ENCODE assay signal across 1 cellular context in the genomic region with DNA sequence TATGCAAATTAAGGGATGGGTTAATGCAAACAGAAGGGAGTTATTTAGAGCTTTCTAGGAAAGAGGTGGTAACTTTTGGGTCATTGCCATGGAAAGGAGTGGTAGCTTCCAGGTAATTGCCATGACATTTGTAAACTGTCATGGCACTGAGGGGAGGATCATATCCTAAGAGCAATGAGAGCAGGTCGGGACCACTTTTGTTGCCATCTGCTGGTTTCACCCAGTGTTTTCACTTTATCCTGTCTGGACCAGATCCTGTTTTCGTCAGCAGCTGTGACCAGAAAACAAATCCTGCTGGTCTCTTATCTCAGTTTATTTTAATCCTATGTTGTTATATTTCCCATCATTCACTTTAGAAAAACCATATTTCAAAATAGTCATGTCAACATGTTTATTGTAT.
TF ChIP-seq lines count a peak whose summit lies in the region.

No MANE protein-coding gene starts in this region.

TF ChIP-seq in HCT116, 20 proteins besides CTCF, POLR2A, EP300 and RAD21 (continued from another document):
- TF ChIP-seq, protein P1, sequence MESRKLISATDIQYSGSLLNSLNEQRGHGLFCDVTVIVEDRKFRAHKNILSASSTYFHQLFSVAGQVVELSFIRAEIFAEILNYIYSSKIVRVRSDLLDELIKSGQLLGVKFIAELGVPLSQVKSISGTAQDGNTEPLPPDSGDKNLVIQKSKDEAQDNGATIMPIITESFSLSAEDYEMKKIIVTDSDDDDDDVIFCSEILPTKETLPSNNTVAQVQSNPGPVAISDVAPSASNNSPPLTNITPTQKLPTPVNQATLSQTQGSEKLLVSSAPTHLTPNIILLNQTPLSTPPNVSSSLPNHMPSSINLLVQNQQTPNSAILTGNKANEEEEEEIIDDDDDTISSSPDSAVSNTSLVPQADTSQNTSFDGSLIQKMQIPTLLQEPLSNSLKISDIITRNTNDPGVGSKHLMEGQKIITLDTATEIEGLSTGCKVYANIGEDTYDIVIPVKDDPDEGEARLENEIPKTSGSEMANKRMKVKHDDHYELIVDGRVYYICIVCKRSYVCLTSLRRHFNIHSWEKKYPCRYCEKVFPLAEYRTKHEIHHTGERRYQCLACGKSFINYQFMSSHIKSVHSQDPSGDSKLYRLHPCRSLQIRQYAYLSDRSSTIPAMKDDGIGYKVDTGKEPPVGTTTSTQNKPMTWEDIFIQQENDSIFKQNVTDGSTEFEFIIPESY (IDR thresholded peaks at IDR 0.05; ENCODE audit: extremely low read depth, insufficient replicate concordance, low read length), result no peak
- no peak for TF ChIP-seq YY1 (IDR thresholded peaks at IDR 0.05; ENCODE audit: extremely low read depth, insufficient replicate concordance, low read depth, low read length)
- TF ChIP-seq SIN3A (IDR thresholded peaks at IDR 0.05; ENCODE audit: low read depth), result no peak
- TF ChIP-seq CEBPB (IDR thresholded peaks at IDR 0.05; ENCODE audit: low read depth), result no peak
- no peak for TF ChIP-seq SP1 (IDR thresholded peaks at IDR 0.05; ENCODE audit: low read depth)
- no peak for TF ChIP-seq FOSL1 (IDR thresholded peaks at IDR 0.05; ENCODE audit: low read depth)
- TF ChIP-seq MAX (IDR thresholded peaks at IDR 0.05), result no peak
- no peak for TF ChIP-seq ZFX (IDR thresholded peaks at IDR 0.05)
- no peak for TF ChIP-seq SRF (IDR thresholded peaks at IDR 0.05; ENCODE audit: low read depth)
- TF ChIP-seq ELF1 (IDR thresholded peaks at IDR 0.05; ENCODE audit: borderline replicate concordance, low read depth), result no peak
TF ChIP-seq in HCT116: peak in this region for 0.
